8 cellular contexts compared by ENCODE assay signal in genomic region chr20:7375905-7376304, GRCh38.
DNase-seq lines count a peak whose midpoint lies in the region; FAIRE-seq and TF ChIP-seq lines count a peak whose summit lies in the region.

No MANE protein-coding gene starts in this region.

- no peak overlapping the region for H3K4me3 Mint-ChIP-seq in CD14-positive monocyte

- TF ChIP-seq CTCF in CD14-positive monocyte (IDR thresholded peaks at IDR 0.05) (peak; percentile 76), HFF-Myc (IDR thresholded peaks at IDR 0.05; ENCODE audit: low read depth, low read length, missing control alignments) (peak; percentile 16), kidney epithelial cell (IDR thresholded peaks at IDR 0.05; ENCODE audit: insufficient read depth, low read length, poor library complexity, severe bottlenecking) (peak; percentile 34)

- no peaks in the 10 kb centered on the region for H3K9me3 ChIP-seq in effector memory CD4-positive, alpha-beta T cell (ENCODE audit: control insufficient read depth, low read length)

- no peaks in the 10 kb centered on the region for H3K36me3 ChIP-seq in kidney epithelial cell (ENCODE audit: control insufficient read depth, insufficient read depth, low read length)
- no peaks in the 10 kb centered on the region for H3K36me3 ChIP-seq in effector memory CD4-positive, alpha-beta T cell (ENCODE audit: control insufficient read depth, insufficient read depth, low read length)

- no peaks in the 10 kb centered on the region for H3K27me3 ChIP-seq in kidney epithelial cell (ENCODE audit: control insufficient read depth, insufficient read depth, low read length)
- no peaks in the 10 kb centered on the region for H3K27me3 ChIP-seq in effector memory CD4-positive, alpha-beta T cell (replicated peaks; ENCODE audit: control insufficient read depth, insufficient read depth, low read length, poor library complexity, severe bottlenecking)

- intact Hi-C loops in CD14-positive monocyte (cut with micrococcal nuclease), result loop anchor here in 1 of 2 donors (5.0 to 10.0 kb wide), 2 partner anchors 791 to 1234 kb away; no protein-coding TSS in a partner anchor

- peak; percentile 58 for FAIRE-seq in TTC549 (lab: Jason Lieb, UNC)

- DNase-seq in CD14-positive monocyte (ENCODE audit: low spot score), result no peak
- DNase-seq in HFF-Myc (ENCODE audit: extremely low read depth, low read depth), result no peak
- no peak for DNase-seq in kidney epithelial cell (ENCODE audit: low read depth)
- no peak for DNase-seq in effector memory CD4-positive, alpha-beta T cell
- no peak for DNase-seq in A172 (ENCODE audit: low spot score)
- DNase-seq in activated CD4-positive, CD25-positive, alpha-beta regulatory T cell treated with anti-CD3 and anti-CD28 coated beads, Interleukin-2, amount 50 U/mL, for 72 hours, result no peak
- no peak for DNase-seq in activated CD8-positive, alpha-beta memory T cell treated with anti-CD3 and anti-CD28 coated beads, Interleukin-2, amount 50 U/mL, for 48 hours

- no peaks in the 10 kb centered on the region for H3K4me1 Mint-ChIP-seq in CD14-positive monocyte

- H3K4me3 ChIP-seq in HFF-Myc (replicated peaks; ENCODE audit: low read depth, low read length) (no peak overlapping the region), kidney epithelial cell (ENCODE audit: low read depth, low read length) (no peak overlapping the region)
- H3K4me3 ChIP-seq in effector memory CD4-positive, alpha-beta T cell (ENCODE audit: insufficient read depth, low read depth, low read length, poor library complexity, severe bottlenecking), result no peak overlapping the region

- peaks cover 2 to 4% (median 2%) of the 10 kb centered on the region in 3 donors for H3K27me3 Mint-ChIP-seq in CD14-positive monocyte (ENCODE audit: low read depth in 3 of 3)

- peaks cover 0 to 2% (median 0%) of the 10 kb centered on the region in 7 donors for H3K9me3 Mint-ChIP-seq in CD14-positive monocyte

- no peak overlapping the region for H3K27ac ChIP-seq in effector memory CD4-positive, alpha-beta T cell (ENCODE audit: insufficient read depth, low read length, poor library complexity, severe bottlenecking)

- H3K27ac Mint-ChIP-seq in CD14-positive monocyte, result no peak overlapping the region

- H3K36me3 Mint-ChIP-seq in CD14-positive monocyte, result no peaks in the 10 kb centered on the region

- no peaks in the 10 kb centered on the region for H3K4me1 ChIP-seq in effector memory CD4-positive, alpha-beta T cell (ENCODE audit: control insufficient read depth, insufficient read depth, low read length, poor library complexity, severe bottlenecking)

Comparison
In these comparisons a context has a peak if more than half of its experiments do, and no peak if none do; other contexts are left out.
1. CTCF ChIP-seq: peak in every context shown above with its lines; median percentile 76 in CD14-positive monocyte; 34 in kidney epithelial cell; 16 in HFF-Myc.